Comparison of ENCODE assay signal across 8 cellular contexts in the genomic region with DNA sequence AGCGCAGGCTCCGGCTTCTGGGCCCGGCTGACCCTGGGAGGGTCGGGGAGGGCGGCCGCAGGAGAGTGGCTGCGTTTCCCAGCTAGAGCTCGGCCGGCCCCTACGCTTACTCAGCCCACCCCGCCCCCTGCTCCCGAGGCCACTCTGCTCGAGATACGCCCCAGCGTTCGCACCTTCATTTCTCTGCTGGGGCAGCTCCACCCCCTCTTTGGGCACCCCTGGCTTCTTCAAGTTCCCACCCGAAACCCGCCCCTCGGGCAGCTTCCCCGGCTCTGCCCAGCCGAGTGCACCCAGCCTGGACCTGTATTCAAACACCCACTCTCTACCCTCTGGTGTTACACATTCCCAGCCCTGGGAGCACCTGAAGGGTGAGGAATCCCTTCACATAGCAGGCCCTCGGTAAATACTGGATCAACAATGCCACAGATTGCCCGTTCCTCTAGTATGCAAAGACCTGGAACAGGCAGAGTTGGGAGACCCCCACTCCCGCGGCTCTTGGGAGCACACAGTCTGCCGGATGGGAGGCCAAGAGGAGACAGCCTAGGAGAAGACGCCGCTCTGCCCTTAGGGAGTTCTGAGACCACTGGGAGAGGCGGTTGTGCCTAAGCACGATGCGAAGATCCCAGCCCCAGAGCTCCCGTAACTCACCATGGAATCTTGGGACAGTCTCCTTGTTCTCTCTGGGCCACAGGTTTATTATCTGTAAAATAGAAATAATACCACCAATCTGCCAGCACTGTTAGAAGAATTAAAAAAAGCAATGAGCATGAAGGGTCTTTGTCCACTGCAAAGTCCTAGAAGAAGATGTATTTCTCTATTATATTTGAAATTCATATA. TPM values are rescaled to one million over a fixed set of nuclear protein-coding genes. Genes with fewer than 3 reads are reported as not detected.
DNase-seq lines count a peak whose midpoint lies in the region; ATAC-seq and TF ChIP-seq lines count a peak whose summit lies in the region.

No MANE protein-coding gene starts in this region.

- H3K4me2 ChIP-seq in osteoblast (ENCODE audit: insufficient read depth, low read length), result peak overlapping the region; percentile 79

- peaks cover 30% of the 10 kb centered on the region for H3K4me1 ChIP-seq in RWPE2 (ENCODE audit: insufficient read depth, poor library complexity, severe bottlenecking)
- peaks cover 38 to 87% (median 51%) of the 10 kb centered on the region in 3 donors for H3K4me1 ChIP-seq in esophagus squamous epithelium
- peaks cover 17% of the 10 kb centered on the region for H3K4me1 ChIP-seq in osteoblast (ENCODE audit: insufficient read depth, low read length)

- H3K4me1 Mint-ChIP-seq in T-helper 2 cell treated with Interferon-gamma antibody and Interleukin-4, amounts not matched to agents 5 μg/mL and 100 μg/mL, for 36 hours (ENCODE audit: low read depth), result peaks cover 5% of the 10 kb centered on the region

- H3K27me3 Mint-ChIP-seq in T-helper 2 cell treated with Interferon-gamma antibody and Interleukin-4, amounts not matched to agents 5 μg/mL and 100 μg/mL, for 36 hours (ENCODE audit: low read depth), result peaks cover 18% of the 10 kb centered on the region

- H3K27me3 ChIP-seq in RWPE2 (ENCODE audit: insufficient read depth, poor library complexity, severe bottlenecking) (no peaks in the 10 kb centered on the region), esophagus squamous epithelium (no peaks in the 10 kb centered on the region), osteoblast (ENCODE audit: insufficient read depth, low read length) (no peaks in the 10 kb centered on the region)

- TF ChIP-seq POLR2A in esophagus squamous epithelium (IDR thresholded peaks at IDR 0.05), result peak in 1 of 4 donors; percentile 4

- no peak overlapping the region for H3K27ac Mint-ChIP-seq in T-helper 2 cell treated with Interferon-gamma antibody and Interleukin-4, amounts not matched to agents 5 μg/mL and 100 μg/mL, for 36 hours

- H3K9me3 ChIP-seq in RWPE2 (ENCODE audit: severe bottlenecking), result no peaks in the 10 kb centered on the region
- no peaks in the 10 kb centered on the region for H3K9me3 ChIP-seq in esophagus squamous epithelium
- no peaks in the 10 kb centered on the region for H3K9me3 ChIP-seq in osteoblast (ENCODE audit: low read depth, low read length)

- peak overlapping the region; percentile 42 for H3K4me3 ChIP-seq in RWPE2 (ENCODE audit: severe bottlenecking)
- H3K4me3 ChIP-seq in esophagus squamous epithelium, result peak overlapping the region; percentile 69 to 79 (median 75)
- peak overlapping the region; percentile 80 for H3K4me3 ChIP-seq in osteoblast (ENCODE audit: insufficient read depth, low read length)

- H3K36me3 Mint-ChIP-seq in T-helper 2 cell treated with Interferon-gamma antibody and Interleukin-4, amounts not matched to agents 5 μg/mL and 100 μg/mL, for 36 hours (ENCODE audit: low read depth), result no peaks in the 10 kb centered on the region

- H3K27ac ChIP-seq in RWPE2 (ENCODE audit: poor library complexity, severe bottlenecking) (peak overlapping the region; percentile 71), esophagus squamous epithelium (peak overlapping the region; percentile 85 to 96 (median 92)), osteoblast (ENCODE audit: low read depth, low read length) (no peak overlapping the region)

- 17 to 82% methylated on average over 3 to 16 of the region's 32 CpGs for WGBS in esophagus squamous epithelium, 2 donors

- H3K36me3 ChIP-seq in RWPE2 (ENCODE audit: low read depth) (no peaks in the 10 kb centered on the region), esophagus squamous epithelium (no peaks in the 10 kb centered on the region), osteoblast (ENCODE audit: insufficient read depth, low read length) (peaks cover 2% of the 10 kb centered on the region)

- H2AFZ ChIP-seq in osteoblast (ENCODE audit: low read length), result peak overlapping the region; percentile 72

- H3K9me3 Mint-ChIP-seq in T-helper 2 cell treated with Interferon-gamma antibody and Interleukin-4, amounts not matched to agents 5 μg/mL and 100 μg/mL, for 36 hours, result no peaks in the 10 kb centered on the region

- peak overlapping the region; percentile 76 for H3K4me3 Mint-ChIP-seq in T-helper 2 cell treated with Interferon-gamma antibody and Interleukin-4, amounts not matched to agents 5 μg/mL and 100 μg/mL, for 36 hours

- peaks cover 8% of the 10 kb centered on the region for H4K20me1 ChIP-seq in osteoblast (ENCODE audit: insufficient read depth, low read length)

- TF ChIP-seq CTCF in RWPE2 (IDR thresholded peaks at IDR 0.05; ENCODE audit: poor library complexity, severe bottlenecking) (no peak), esophagus squamous epithelium (IDR thresholded peaks at IDR 0.05) (no peak), osteoblast (IDR thresholded peaks at IDR 0.05; ENCODE audit: extremely low read depth, low read depth, low read length) (no peak)

- no peak for DNase-seq in T-helper 2 cell treated with Interferon-gamma antibody and Interleukin-4, amounts not matched to agents 5 μg/mL and 100 μg/mL, for 36 hours (ENCODE audit: low spot score)
- DNase-seq in T-helper 2 cell (no peak), RWPE2 (ENCODE audit: low spot score) (no peak), esophagus squamous epithelium (lab: John Stamatoyannopoulos, UW) (no peak), osteoblast (ENCODE audit: insufficient read length, low spot score, missing footprints) (peak; percentile 68), NCI-H345 treated with DMSO at 0.1 percent for 48 hours (lab: John Stamatoyannopoulos, UW; ENCODE audit: unreplicated experiment) (no peak), NCI-H1694 treated with DMSO at 0.1 percent for 48 hours (lab: John Stamatoyannopoulos, UW) (no peak)

- intact Hi-C loops in esophagus squamous epithelium (cut with DNase I), result no loop called here

- peak; percentile 48 for ATAC-seq in RWPE2 (ENCODE audit: low read depth)
- ATAC-seq in GM19351 (IDR thresholded peaks at IDR 0.05; ENCODE audit: unreplicated experiment), result no peak

- H3K79me2 ChIP-seq in osteoblast (ENCODE audit: insufficient read depth, low read length), result peaks cover 32% of the 10 kb centered on the region

RNA-seq across cellular contexts. Expression of a gene that starts 0.6 kb away (rescaled TPM):
- 10 to 100 TPM in 3 of 4 donors, 1 to 10 TPM in 1; 6.6 to 18.3 (median 12.1) TPM for total RNA-seq in esophagus squamous epithelium
- total RNA-seq in osteoblast, result 9.8 and 11.2 TPM in 2 replicates

RNA-seq across cellular contexts. Expression of a gene that starts 16.8 kb away (rescaled TPM):
- total RNA-seq in esophagus squamous epithelium (1 to 10 TPM; 1.3 to 5.4 (median 2.5) TPM), osteoblast (0.72 and 0.88 TPM in 2 replicates)

RNA-seq across cellular contexts. Expression of a gene that starts 30.1 kb away (rescaled TPM):
- total RNA-seq in esophagus squamous epithelium (10 to 100 TPM; 29.6 to 65.5 (median 42.7) TPM), osteoblast (34.7 and 35.1 TPM in 2 replicates)

RNA-seq across cellular contexts. Expression of a gene that starts 56.3 kb away (rescaled TPM):
- total RNA-seq in esophagus squamous epithelium (10 to 100 TPM; 24.4 to 53.8 (median 28.3) TPM), osteoblast (46.6 and 47.4 TPM in 2 replicates)
